In genomic region chr14:73286598-73286997, GRCh38 we compare ENCODE assay signal across 28 cellular contexts.
"Had no signal": no experiment of that assay in that cellular context is flagged by ENCODE, and none has a peak within 500 bp of the region (broad histone marks: within the 10 kb centered on the region; RNA-seq: fewer than 3 reads in every experiment).

No MANE protein-coding gene starts in this region.

- H3K4me3 Mint-ChIP-seq: dendritic cell treated with granulocyte-macrophage colony-stimulating factor and Interleukin-4, amounts not matched to agents 40 ng/mL and 50 ng/mL, for 4 days; endodermal cell; memory B cell; mesothelial cell of epicardium; naive thymus-derived CD4-positive, alpha-beta T cell; nephron; neural progenitor cell; stimulated activated naive CD8-positive, alpha-beta T cell treated with anti-CD3 and anti-CD28 coated beads, Interleukin-15, amount 100 ng/mL, for 72 hours had no signal

- H3K27ac Mint-ChIP-seq: dendritic cell treated with granulocyte-macrophage colony-stimulating factor and Interleukin-4, amounts not matched to agents 40 ng/mL and 50 ng/mL, for 4 days; endodermal cell; memory B cell; mesothelial cell of epicardium; naive thymus-derived CD4-positive, alpha-beta T cell; nephron; neural progenitor cell; progenitor cell of endocrine pancreas; stimulated activated naive CD8-positive, alpha-beta T cell treated with anti-CD3 and anti-CD28 coated beads, Interleukin-15, amount 100 ng/mL, for 72 hours had no signal

- FAIRE-seq: kidney had no signal

- H2AFZ ChIP-seq: hepatocyte, neural progenitor cell, parathyroid adenoma had no signal

- H3K9me3 ChIP-seq: colonic mucosa, gastroesophageal sphincter, heart left ventricle, mucosa of descending colon, suprapubic skin, vagina had no signal

- H3K79me2 ChIP-seq: hepatocyte, parathyroid adenoma had no signal

- H3K27me3 Mint-ChIP-seq: dendritic cell treated with granulocyte-macrophage colony-stimulating factor and Interleukin-4, amounts not matched to agents 40 ng/mL and 50 ng/mL, for 4 days; memory B cell; naive thymus-derived CD4-positive, alpha-beta T cell; progenitor cell of endocrine pancreas; stimulated activated naive CD8-positive, alpha-beta T cell treated with anti-CD3 and anti-CD28 coated beads, Interleukin-15, amount 100 ng/mL, for 72 hours had no signal

- DNase-seq: colonic mucosa; effector CD8-positive, alpha-beta T cell; endodermal cell; foreskin fibroblast; heart left ventricle; kidney; mucosa of descending colon; naive thymus-derived CD4-positive, alpha-beta T cell; stimulated activated CD4-positive, alpha-beta T cell treated with anti-CD3 and anti-CD28 coated beads, Interleukin-12 subunit alpha, Interleukin-12 subunit beta, amount 100 ng/mL, for 4 hours; stimulated activated CD4-positive, alpha-beta T cell treated with anti-CD3 and anti-CD28 coated beads, Interleukin-1b, Interleukin-23, amount 100 ng/mL, for 48 hours; stimulated activated CD4-positive, alpha-beta T cell treated with anti-CD3 and anti-CD28 coated beads, Interleukin-4, amount 100 ng/mL, for 1 hour; stimulated activated CD8-positive, alpha-beta memory T cell treated with anti-CD3 and anti-CD28 coated beads, Interleukin-4, amount 100 ng/mL, for 48 hours; stimulated activated naive CD4-positive, alpha-beta T cell; stimulated activated naive CD8-positive, alpha-beta T cell treated with anti-CD3 and anti-CD28 coated beads, Interleukin-15, amount 100 ng/mL, for 72 hours had no signal

- H3K9me3 Mint-ChIP-seq: dendritic cell treated with granulocyte-macrophage colony-stimulating factor and Interleukin-4, amounts not matched to agents 40 ng/mL and 50 ng/mL, for 4 days; endodermal cell; memory B cell; mesothelial cell of epicardium; naive thymus-derived CD4-positive, alpha-beta T cell; nephron; neural progenitor cell; stimulated activated naive CD8-positive, alpha-beta T cell treated with anti-CD3 and anti-CD28 coated beads, Interleukin-15, amount 100 ng/mL, for 72 hours had no signal

- H3K9ac ChIP-seq: parathyroid adenoma had no signal

- H3K4me2 ChIP-seq: hepatocyte, neural progenitor cell, smooth muscle cell had no signal

- H3K27ac ChIP-seq: colonic mucosa, epithelial cell of prostate, gastroesophageal sphincter, heart left ventricle, hepatocyte, neural progenitor cell, parathyroid adenoma, suprapubic skin, vagina had no signal

- H3K27me3 ChIP-seq: colonic mucosa, gastroesophageal sphincter, heart left ventricle, hepatocyte, neural progenitor cell, suprapubic skin, vagina had no signal

- H3K4me1 Mint-ChIP-seq: endodermal cell, memory B cell, mesothelial cell of epicardium, nephron had no signal

- H3K4me3 ChIP-seq: colonic mucosa, gastroesophageal sphincter, heart left ventricle, hepatocyte, lung, mucosa of descending colon, neural progenitor cell, smooth muscle cell, suprapubic skin, vagina had no signal

- H3K4me1 ChIP-seq: colonic mucosa, parathyroid adenoma, suprapubic skin, vagina had no signal

- H3K36me3 ChIP-seq: neural progenitor cell had no signal
